Comparison of ENCODE assay signal across 21 cellular contexts in the genomic region with DNA sequence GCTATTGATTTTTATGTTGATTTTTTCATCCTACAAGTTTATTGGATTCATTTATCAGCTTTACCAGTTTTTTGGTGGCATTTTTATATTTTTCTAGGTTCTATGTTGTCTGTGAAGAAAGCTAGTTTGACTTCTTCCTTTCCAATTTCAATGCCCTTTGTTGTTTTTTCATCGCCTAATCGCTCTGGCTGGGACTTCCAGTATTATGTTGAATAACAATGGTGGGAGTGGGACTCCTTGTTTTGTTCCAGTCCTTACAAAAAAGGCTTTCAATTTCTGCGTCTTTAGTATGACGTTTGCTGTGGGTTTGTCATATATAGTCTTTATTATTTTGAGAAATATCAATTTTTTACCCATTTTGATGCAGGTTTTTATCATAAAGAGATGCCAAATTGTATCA.
"Had no signal": no experiment of that assay in that cellular context is flagged by ENCODE, and none has a peak within 500 bp of the region (broad histone marks: within the 10 kb centered on the region; RNA-seq: fewer than 3 reads in every experiment).

No MANE protein-coding gene starts in this region.

- H3K27ac ChIP-seq: body of pancreas, esophagus muscularis mucosa, foreskin keratinocyte, right lobe of liver, thyroid gland, upper lobe of right lung, VCaP had no signal

- ATAC-seq: body of pancreas; foreskin keratinocyte; natural killer cell; right lobe of liver; stimulated activated naive CD8-positive, alpha-beta T cell treated with anti-CD3 and anti-CD28 coated beads, Interleukin-15, Interleukin-2, amounts not matched to agents 100 U/mL and 50 U/mL, for 24 hours; upper lobe of right lung had no signal

- DNase-seq: activated CD4-positive, alpha-beta T cell treated with anti-CD3 and anti-CD28 coated beads for 4 hours; activated CD4-positive, alpha-beta T cell treated with anti-CD3 and anti-CD28 coated beads, Interleukin-2, amount 50 U/mL, for 4 hours; activated CD8-positive, alpha-beta memory T cell treated with anti-CD3 and anti-CD28 coated beads for 24 hours; activated effector memory CD4-positive, alpha-beta T cell treated with Interleukin-2 at 50 U/mL for 16 hours; activated naive CD4-positive, alpha-beta T cell treated with Interleukin-2 at 50 U/mL for 16 hours; aorta; body of pancreas; cerebellar nuclear complex; cortex of kidney; endodermal cell; foreskin keratinocyte; kidney; natural killer cell; right lobe of liver; stimulated activated CD4-positive, alpha-beta T cell treated with anti-CD3 and anti-CD28 coated beads, Interleukin-2, amount 100 ng/mL, for 48 hours; stimulated activated naive CD8-positive, alpha-beta T cell treated with anti-CD3 and anti-CD28 coated beads, Interleukin-15, Interleukin-2, amounts not matched to agents 100 U/mL and 50 U/mL, for 24 hours; T-helper 9 cell; thyroid gland; upper lobe of right lung had no signal
